In genomic region chr3:159992601-159993000, GRCh38 we compare ENCODE assay signal across 25 cellular contexts. TPM values are rescaled to one million over a fixed set of nuclear protein-coding genes. Genes with fewer than 3 reads are reported as not detected.
"Had no signal": no experiment of that assay in that cellular context is flagged by ENCODE, and none has a peak within 500 bp of the region (broad histone marks: within the 10 kb centered on the region; RNA-seq: fewer than 3 reads in every experiment).

No MANE protein-coding gene starts in this region.

- H3K36me3 Mint-ChIP-seq: activated naive CD8-positive, alpha-beta T cell treated with anti-CD3 and anti-CD28 coated beads, Interleukin-2, amount 10 ng/mL, durations not matched to agents 7 days and 5 days; natural killer cell treated with Interleukin-12 subunit alpha and Interleukin-12 subunit beta and Interleukin-15 and Interleukin-18, amount 100 ng/mL, for 72 hours; T-cell had no signal

- H3K27ac ChIP-seq: colonic mucosa, heart right ventricle, upper lobe of right lung had no signal

- H3K27ac Mint-ChIP-seq: activated naive CD8-positive, alpha-beta T cell treated with anti-CD3 and anti-CD28 coated beads, Interleukin-2, amount 10 ng/mL, durations not matched to agents 7 days and 5 days; effector memory CD8-positive, alpha-beta T cell; natural killer cell treated with Interleukin-12 subunit alpha and Interleukin-12 subunit beta and Interleukin-15 and Interleukin-18, amount 100 ng/mL, for 72 hours; T-cell; T-helper 2 cell treated with Interferon-gamma antibody and Interleukin-4, amounts not matched to agents 5 μg/mL and 100 μg/mL, for 36 hours had no signal

- H3K27me3 ChIP-seq: colonic mucosa, dorsolateral prefrontal cortex, heart right ventricle, sigmoid colon, upper lobe of right lung had no signal

- H3K9me3 Mint-ChIP-seq: activated naive CD8-positive, alpha-beta T cell treated with anti-CD3 and anti-CD28 coated beads, Interleukin-2, amount 10 ng/mL, durations not matched to agents 7 days and 5 days; effector memory CD8-positive, alpha-beta T cell; natural killer cell treated with Interleukin-12 subunit alpha and Interleukin-12 subunit beta and Interleukin-15 and Interleukin-18, amount 100 ng/mL, for 72 hours; T-cell had no signal

- H3K9me3 ChIP-seq: colonic mucosa, sigmoid colon, upper lobe of right lung had no signal

- H3K4me3 ChIP-seq: colonic mucosa, dorsolateral prefrontal cortex, heart right ventricle, lung, sigmoid colon, smooth muscle cell, upper lobe of right lung had no signal

- H3K36me3 ChIP-seq: colonic mucosa, sigmoid colon, upper lobe of right lung had no signal

- DNase-seq: activated CD4-positive, alpha-beta T cell treated with anti-CD3 and anti-CD28 coated beads, Interleukin-2, amount 50 U/mL, for 48 hours; activated CD8-positive, alpha-beta memory T cell treated with anti-CD3 and anti-CD28 coated beads, Interleukin-2, amount 50 U/mL, for 48 hours; activated naive CD4-positive, alpha-beta T cell treated with Interleukin-2 at 50 U/mL for 16 hours; activated naive CD8-positive, alpha-beta T cell treated with anti-CD3 and anti-CD28 coated beads, Interleukin-2, amount 10 ng/mL, durations not matched to agents 7 days and 5 days; activated T-cell treated with anti-CD3 and anti-CD28 coated beads, Interleukin-2, amount 50 U/mL, for 48 hours; amniotic stem cell; colonic mucosa; dorsolateral prefrontal cortex; effector memory CD8-positive, alpha-beta T cell; foreskin fibroblast; heart right ventricle; retina; sigmoid colon; stimulated activated CD4-positive, alpha-beta T cell treated with anti-CD3 and anti-CD28 coated beads, Interleukin-15, amount 100 ng/mL, for 24 hours; stimulated activated naive CD4-positive, alpha-beta T cell; T-cell; upper lobe of right lung had no signal

- H3K27me3 Mint-ChIP-seq: effector memory CD8-positive, alpha-beta T cell; T-cell had no signal

- H3K4me1 ChIP-seq: colonic mucosa had no signal

- H3K4me3 Mint-ChIP-seq: activated naive CD8-positive, alpha-beta T cell treated with anti-CD3 and anti-CD28 coated beads, Interleukin-2, amount 10 ng/mL, durations not matched to agents 7 days and 5 days; effector memory CD8-positive, alpha-beta T cell; natural killer cell treated with Interleukin-12 subunit alpha and Interleukin-12 subunit beta and Interleukin-15 and Interleukin-18, amount 100 ng/mL, for 72 hours; T-cell; T-helper 2 cell treated with Interferon-gamma antibody and Interleukin-4, amounts not matched to agents 5 μg/mL and 100 μg/mL, for 36 hours had no signal

RNA-seq across cellular contexts. Expression of gene IL12A, which starts 4.0 kb away (rescaled TPM):
- total RNA-seq: activated CD8-positive, alpha-beta memory T cell treated with anti-CD3 and anti-CD28 coated beads for 36 hours; left lobe of liver; osteocyte; progenitor cell of endocrine pancreas had no signal
- polyA plus RNA-seq: smooth muscle cell had no signal
